ENCODE assay signal across 28 cellular contexts in genomic region chr6:129946439-129947140, GRCh38.
A peak's percentile ranks its signal among the peaks of the same experiment; 100 is the strongest.
DNase-seq lines count a peak whose midpoint lies in the region; ATAC-seq and TF ChIP-seq lines count a peak whose summit lies in the region.
"Had no signal": no experiment of that assay in that cellular context is flagged by ENCODE, and none has a peak within 500 bp of the region (broad histone marks: within the 10 kb centered on the region; RNA-seq: fewer than 3 reads in every experiment).

No MANE protein-coding gene starts in this region.

- no peak for TF ChIP-seq CTCF in C4-2B (conservative IDR thresholded peaks at IDR 0.05)
- no peak for TF ChIP-seq CTCF in WTC11 (IDR thresholded peaks at IDR 0.05)
- TF ChIP-seq CTCF in tibial artery (IDR thresholded peaks at IDR 0.05) = no peak
- TF ChIP-seq CTCF in osteocyte (IDR thresholded peaks at IDR 0.05) = no peak

- H3K4me1 Mint-ChIP-seq in WTC11 = peaks cover 21% of the 10 kb centered on the region
- peaks cover 15% of the 10 kb centered on the region for H3K4me1 Mint-ChIP-seq in osteocyte (ENCODE audit: unreplicated experiment)
- H3K4me1 Mint-ChIP-seq: central memory CD8-positive, alpha-beta T cell; nephron had no signal

- H3K36me3 Mint-ChIP-seq in WTC11 (peaks cover 8% of the 10 kb centered on the region), osteocyte (ENCODE audit: unreplicated experiment) (no peaks in the 10 kb centered on the region)

- CTCF ChIA-PET in WTC11 (lab: Charles Lee) = interaction anchor here (0.8 to 0.9 kb wide), 2 partner anchors 10 to 172 kb away, joined by 3 read pairs; no protein-coding TSS in a partner anchor

- H3K27ac ChIP-seq in C4-2B (peak overlapping the region; percentile 59), tibial artery (no peak overlapping the region)
- H3K27ac ChIP-seq: pancreas, right atrium auricular region, RWPE1, spleen, upper lobe of left lung had no signal

- no peak overlapping the region for H3K4me3 Mint-ChIP-seq in WTC11
- H3K4me3 Mint-ChIP-seq in osteocyte (ENCODE audit: unreplicated experiment) = no peak overlapping the region
- H3K4me3 Mint-ChIP-seq: activated T-cell treated with anti-CD3 and anti-CD28 coated beads, Interleukin-2, amount 50 U/mL, for 4 hours; central memory CD8-positive, alpha-beta T cell; HFFc6; nephron; T-helper 1 cell treated with Interleukin-12 subunit alpha and Interleukin-12 subunit beta and Interleukin-4 antibody, amounts not matched to agents 30 μg/mL and 1 μg/mL, for 36 hours had no signal

- H3K9me3 ChIP-seq in HAP-1 (no peaks in the 10 kb centered on the region), tibial artery (no peaks in the 10 kb centered on the region)
- H3K9me3 ChIP-seq: BE2C, pancreas, right atrium auricular region, spleen, upper lobe of left lung had no signal

- H3K9me3 Mint-ChIP-seq in WTC11 (peaks cover 9% of the 10 kb centered on the region), osteocyte (ENCODE audit: unreplicated experiment) (no peaks in the 10 kb centered on the region)
- H3K9me3 Mint-ChIP-seq: activated T-cell treated with anti-CD3 and anti-CD28 coated beads, Interleukin-2, amount 50 U/mL, for 4 hours; central memory CD8-positive, alpha-beta T cell; HFFc6; nephron; T-helper 1 cell treated with Interleukin-12 subunit alpha and Interleukin-12 subunit beta and Interleukin-4 antibody, amounts not matched to agents 30 μg/mL and 1 μg/mL, for 36 hours had no signal

- ATAC-seq in WTC11 = peak; percentile 94
- ATAC-seq in HG03469 (IDR thresholded peaks at IDR 0.05; ENCODE audit: unreplicated experiment) = no peak
- ATAC-seq: activated T-cell treated with anti-CD3 and anti-CD28 coated beads, Interleukin-2, amount 50 U/mL, for 4 hours; pancreas had no signal

- H3K27me3 Mint-ChIP-seq in WTC11 (ENCODE audit: low read depth) (no peaks in the 10 kb centered on the region), osteocyte (ENCODE audit: unreplicated experiment) (no peaks in the 10 kb centered on the region)

- no peak overlapping the region for H3K4me3 ChIP-seq in HAP-1
- no peak overlapping the region for H3K4me3 ChIP-seq in tibial artery
- H3K4me3 ChIP-seq: pancreas, right atrium auricular region, spleen, upper lobe of left lung had no signal

- DNase-seq in HAP-1 (ENCODE audit: low spot score in 2 of 2) (peak; percentile 21 to 30), WTC11 (ENCODE audit: low spot score) (no peak), islet precursor cell (peak; percentile 59), DMS114 treated with DMSO at 0.1 percent for 48 hours (lab: John Stamatoyannopoulos, UW; ENCODE audit: unreplicated experiment) (no peak), tibial artery (no peak), osteocyte (ENCODE audit: extremely low spot score, unreplicated experiment) (no peak)
- DNase-seq: activated CD4-positive, alpha-beta T cell treated with anti-CD3 and anti-CD28 coated beads for 4 hours; activated naive CD4-positive, alpha-beta T cell; activated T-cell treated with anti-CD3 and anti-CD28 coated beads, Interleukin-2, amount 50 U/mL, for 4 hours; BE2C; dermis blood vessel endothelial cell; DMS79; HFFc6; hypothalamus; NCI-H1105; NCI-H187 treated with DMSO at 0.1 percent for 48 hours; NCI-H69; pancreas; spleen; stimulated activated CD4-positive, alpha-beta T cell treated with anti-CD3 and anti-CD28 coated beads, Interleukin-2, amount 100 ng/mL, for 48 hours; upper lobe of left lung had no signal

- POLR2A ChIA-PET in WTC11 (lab: Charles Lee) = no interaction called here

- H3K4me1 ChIP-seq in HAP-1 (peaks cover 8% of the 10 kb centered on the region), tibial artery (no peaks in the 10 kb centered on the region)
- H3K4me1 ChIP-seq: BE2C, pancreas, right atrium auricular region, spleen, upper lobe of left lung had no signal

- H3K36me3 ChIP-seq in HAP-1 (replicated peaks) (no peaks in the 10 kb centered on the region), tibial artery (no peaks in the 10 kb centered on the region)
- H3K36me3 ChIP-seq: BE2C, pancreas, right atrium auricular region, spleen, upper lobe of left lung had no signal

- intact Hi-C loops in tibial artery (cut with DNase I; ENCODE audit: low total_unique reads) = no loop called here

- H3K27me3 ChIP-seq in HAP-1 (ENCODE audit: low read depth) (no peaks in the 10 kb centered on the region), tibial artery (no peaks in the 10 kb centered on the region)
- H3K27me3 ChIP-seq: right atrium auricular region, spleen, upper lobe of left lung had no signal

- peak overlapping the region; percentile 78 for H3K27ac Mint-ChIP-seq in WTC11
- no peak overlapping the region for H3K27ac Mint-ChIP-seq in osteocyte (ENCODE audit: unreplicated experiment)
- H3K27ac Mint-ChIP-seq: HFFc6; T-helper 1 cell treated with Interleukin-12 subunit alpha and Interleukin-12 subunit beta and Interleukin-4 antibody, amounts not matched to agents 30 μg/mL and 1 μg/mL, for 36 hours had no signal

- in situ Hi-C loops in HAP-1 (cut with MboI; ENCODE audit: low sequenced_read_pairs) = no loop called here

TF ChIP-seq in WTC11, 78 proteins besides CTCF, POLR2A, EP300 and RAD21 (continues in another document):
- TF ChIP-seq ZNF532 (CRISPR knock-in tag; IDR thresholded peaks at IDR 0.05; ENCODE audit: borderline replicate concordance) = no peak
- TF ChIP-seq NR2C2 (CRISPR knock-in tag; IDR thresholded peaks at IDR 0.05) = no peak
- TF ChIP-seq ETV6 (CRISPR knock-in tag; IDR thresholded peaks at IDR 0.05) = no peak
- no peak for TF ChIP-seq NR3C1 (CRISPR knock-in tag; conservative IDR thresholded peaks at IDR 0.05; ENCODE audit: low read depth)
- TF ChIP-seq CREM (CRISPR knock-in tag; IDR thresholded peaks at IDR 0.05) = no peak
- no peak for TF ChIP-seq E2F5 (CRISPR knock-in tag; IDR thresholded peaks at IDR 0.05)
- TF ChIP-seq ZNF281 (CRISPR knock-in tag; IDR thresholded peaks at IDR 0.05) = no peak
- no peak for TF ChIP-seq FOXJ3 (CRISPR knock-in tag; IDR thresholded peaks at IDR 0.05; ENCODE audit: borderline replicate concordance)

Comparison
In these comparisons a context has a peak if more than half of its experiments do, and no peak if none do; other contexts are left out.
1. DNase-seq: peak in HAP-1 (2 of 2) and islet precursor cell (single experiment); none in WTC11 (single experiment), DMS114 treated with DMSO at 0.1 percent for 48 hours (single experiment), tibial artery (0 of 2) and osteocyte (single experiment).